1 cellular context compared by ENCODE assay signal in genomic region chr14:94011795-94012194, GRCh38.
TF ChIP-seq lines count a peak whose summit lies in the region.

No MANE protein-coding gene starts in this region.

TF ChIP-seq in GM12878, 131 proteins besides CTCF, POLR2A, EP300 and RAD21 (continued from another document):
- no peak for TF ChIP-seq ZBTB11 (CRISPR knock-in tag; IDR thresholded peaks at IDR 0.05)
- no peak for TF ChIP-seq BCLAF1 (IDR thresholded peaks at IDR 0.05)
- no peak for TF ChIP-seq CUX1 (IDR thresholded peaks at IDR 0.05; ENCODE audit: insufficient replicate concordance, low read depth, low read length)
- TF ChIP-seq ZNF217 (IDR thresholded peaks at IDR 0.05), result no peak
- no peak for TF ChIP-seq RBBP5 (conservative IDR thresholded peaks at IDR 0.05)
TF ChIP-seq in GM12878: peak in this region for 20.
